1 cellular context compared by ENCODE assay signal in the genomic region with DNA sequence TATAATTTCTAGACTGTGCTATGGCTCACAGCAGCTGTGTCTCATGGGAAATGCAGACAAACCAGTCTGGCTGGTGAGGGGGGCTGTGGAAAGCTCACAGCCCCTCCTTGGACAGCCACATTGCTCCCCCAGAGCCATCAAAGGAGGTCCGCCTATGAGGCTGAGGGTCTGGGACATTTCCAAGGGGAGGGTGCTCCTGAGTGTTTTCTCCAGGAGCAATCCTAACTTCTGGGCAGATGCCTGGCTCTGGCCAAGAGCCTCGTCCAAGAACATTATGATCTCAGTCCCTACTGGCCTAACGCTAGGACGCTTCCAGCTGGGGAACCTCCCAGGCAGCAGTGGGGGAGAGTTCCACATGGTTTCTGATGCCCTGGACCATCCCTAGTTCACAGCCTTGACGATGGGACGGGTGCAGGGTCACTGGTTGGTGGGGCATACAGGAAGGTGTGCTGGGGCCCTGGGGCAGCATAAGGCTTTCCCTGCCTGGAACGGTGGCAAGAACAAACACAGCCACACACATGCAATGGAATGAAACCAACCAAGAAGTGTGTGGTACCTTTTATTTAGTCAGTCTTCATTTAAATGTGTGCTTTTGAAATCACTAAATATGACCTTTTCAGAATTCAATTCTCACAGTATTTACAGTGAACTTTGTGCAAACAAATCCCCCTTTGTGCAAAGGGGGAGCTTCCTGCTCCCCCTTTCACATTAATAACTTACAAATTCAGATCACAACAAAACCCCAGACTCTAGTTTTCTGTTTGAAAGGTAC.
TF ChIP-seq lines count a peak whose summit lies in the region.

No MANE protein-coding gene starts in this region.

TF ChIP-seq in HepG2, 621 proteins besides CTCF, POLR2A, EP300 and RAD21 (continues in another document):
- no peak for TF ChIP-seq SOX13 (IDR thresholded peaks at IDR 0.05)
- TF ChIP-seq SOX13 (CRISPR knock-in tag; conservative IDR thresholded peaks at IDR 0.05 in 1 of 2, IDR thresholded peaks at IDR 0.05 in 1 of 2): peak in 1 of 2 experiments; percentile 77; a peak in 2 of 4 replicates
- 0 out of 2 replicates have a peak, but pooled peaks have one; percentile 19 for TF ChIP-seq FOXP4 (CRISPR knock-in tag; IDR thresholded peaks at IDR 0.05)
- TF ChIP-seq ZFX (CRISPR knock-in tag; IDR thresholded peaks at IDR 0.05; ENCODE audit: low read depth): no peak
- TF ChIP-seq PPARG (CRISPR knock-in tag; conservative IDR thresholded peaks at IDR 0.05): 0 out of 2 replicates have a peak, but pooled peaks have one; percentile 29
- TF ChIP-seq NR2F6 (IDR thresholded peaks at IDR 0.05): 0 out of 2 replicates have a peak, but pooled peaks have one; percentile 42
- TF ChIP-seq NR2F6 (CRISPR knock-in tag; IDR thresholded peaks at IDR 0.05): peak; percentile 60
- no peak for TF ChIP-seq ZNF790 (CRISPR knock-in tag; IDR thresholded peaks at IDR 0.05; ENCODE audit: borderline replicate concordance)
- 0 out of 2 replicates have a peak, but pooled peaks have one; percentile 22 for TF ChIP-seq HOMEZ (CRISPR knock-in tag; IDR thresholded peaks at IDR 0.05; ENCODE audit: low read depth)
- TF ChIP-seq FOXA3 (CRISPR knock-in tag; IDR thresholded peaks at IDR 0.05): peak; percentile 62
- TF ChIP-seq THAP11 (CRISPR knock-in tag; IDR thresholded peaks at IDR 0.05): 0 out of 2 replicates have a peak, but pooled peaks have one; percentile 18
- peak; percentile 37; the same call in 1 of the 2 replicates for TF ChIP-seq GATAD2A (CRISPR knock-in tag; IDR thresholded peaks at IDR 0.05)
- TF ChIP-seq EZH2 (conservative IDR thresholded peaks at IDR 0.05; ENCODE audit: low read depth, low read length): no peak
- TF ChIP-seq, protein P1, sequence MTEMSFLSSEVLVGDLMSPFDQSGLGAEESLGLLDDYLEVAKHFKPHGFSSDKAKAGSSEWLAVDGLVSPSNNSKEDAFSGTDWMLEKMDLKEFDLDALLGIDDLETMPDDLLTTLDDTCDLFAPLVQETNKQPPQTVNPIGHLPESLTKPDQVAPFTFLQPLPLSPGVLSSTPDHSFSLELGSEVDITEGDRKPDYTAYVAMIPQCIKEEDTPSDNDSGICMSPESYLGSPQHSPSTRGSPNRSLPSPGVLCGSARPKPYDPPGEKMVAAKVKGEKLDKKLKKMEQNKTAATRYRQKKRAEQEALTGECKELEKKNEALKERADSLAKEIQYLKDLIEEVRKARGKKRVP (CRISPR knock-in tag; IDR thresholded peaks at IDR 0.05): peak in 1 of 2 experiments; percentile 50; a peak in 2 of 4 replicates
- peak; percentile 34; the same call in 1 of the 2 replicates for TF ChIP-seq NCOA2 (CRISPR knock-in tag; IDR thresholded peaks at IDR 0.05)
- no peak for TF ChIP-seq FOXA1 (IDR thresholded peaks at IDR 0.05)
- peak; percentile 47 for TF ChIP-seq FOXA1 (CRISPR knock-in tag; IDR thresholded peaks at IDR 0.05)
- TF ChIP-seq, protein P2, sequence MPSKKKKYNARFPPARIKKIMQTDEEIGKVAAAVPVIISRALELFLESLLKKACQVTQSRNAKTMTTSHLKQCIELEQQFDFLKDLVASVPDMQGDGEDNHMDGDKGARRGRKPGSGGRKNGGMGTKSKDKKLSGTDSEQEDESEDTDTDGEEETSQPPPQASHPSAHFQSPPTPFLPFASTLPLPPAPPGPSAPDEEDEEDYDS (CRISPR knock-in tag; IDR thresholded peaks at IDR 0.05): peak; percentile 21; the same call in 1 of the 2 replicates
- TF ChIP-seq ZNF879 (CRISPR knock-in tag; IDR thresholded peaks at IDR 0.05): no peak
- TF ChIP-seq ZNF383 (CRISPR knock-in tag; IDR thresholded peaks at IDR 0.05; ENCODE audit: borderline replicate concordance): no peak
- TF ChIP-seq, protein P3, sequence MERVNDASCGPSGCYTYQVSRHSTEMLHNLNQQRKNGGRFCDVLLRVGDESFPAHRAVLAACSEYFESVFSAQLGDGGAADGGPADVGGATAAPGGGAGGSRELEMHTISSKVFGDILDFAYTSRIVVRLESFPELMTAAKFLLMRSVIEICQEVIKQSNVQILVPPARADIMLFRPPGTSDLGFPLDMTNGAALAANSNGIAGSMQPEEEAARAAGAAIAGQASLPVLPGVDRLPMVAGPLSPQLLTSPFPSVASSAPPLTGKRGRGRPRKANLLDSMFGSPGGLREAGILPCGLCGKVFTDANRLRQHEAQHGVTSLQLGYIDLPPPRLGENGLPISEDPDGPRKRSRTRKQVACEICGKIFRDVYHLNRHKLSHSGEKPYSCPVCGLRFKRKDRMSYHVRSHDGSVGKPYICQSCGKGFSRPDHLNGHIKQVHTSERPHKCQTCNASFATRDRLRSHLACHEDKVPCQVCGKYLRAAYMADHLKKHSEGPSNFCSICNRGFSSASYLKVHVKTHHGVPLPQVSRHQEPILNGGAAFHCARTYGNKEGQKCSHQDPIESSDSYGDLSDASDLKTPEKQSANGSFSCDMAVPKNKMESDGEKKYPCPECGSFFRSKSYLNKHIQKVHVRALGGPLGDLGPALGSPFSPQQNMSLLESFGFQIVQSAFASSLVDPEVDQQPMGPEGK (CRISPR knock-in tag; IDR thresholded peaks at IDR 0.05): peak; percentile 25; the same call in 1 of the 2 replicates
- peak; percentile 22; the same call in 1 of the 2 replicates for TF ChIP-seq RXRB (CRISPR knock-in tag; IDR thresholded peaks at IDR 0.05; ENCODE audit: borderline replicate concordance)
- TF ChIP-seq ZNF670 (CRISPR knock-in tag; IDR thresholded peaks at IDR 0.05; ENCODE audit: borderline replicate concordance): no peak
- 0 out of 2 replicates have a peak, but pooled peaks have one; percentile 17 for TF ChIP-seq BCL6 (CRISPR knock-in tag; IDR thresholded peaks at IDR 0.05)
- TF ChIP-seq DPF2 (CRISPR knock-in tag; IDR thresholded peaks at IDR 0.05; ENCODE audit: borderline replicate concordance, low read depth): 0 out of 2 replicates have a peak, but pooled peaks have one; percentile 35
- peak; percentile 57; the same call in 1 of the 2 replicates for TF ChIP-seq SOX5 (CRISPR knock-in tag; IDR thresholded peaks at IDR 0.05; ENCODE audit: borderline replicate concordance)
- TF ChIP-seq ZGPAT (CRISPR knock-in tag; IDR thresholded peaks at IDR 0.05): 0 out of 2 replicates have a peak, but pooled peaks have one; percentile 19
- no peak for TF ChIP-seq ZNF44 (CRISPR knock-in tag; IDR thresholded peaks at IDR 0.05)
- TF ChIP-seq, protein P4, sequence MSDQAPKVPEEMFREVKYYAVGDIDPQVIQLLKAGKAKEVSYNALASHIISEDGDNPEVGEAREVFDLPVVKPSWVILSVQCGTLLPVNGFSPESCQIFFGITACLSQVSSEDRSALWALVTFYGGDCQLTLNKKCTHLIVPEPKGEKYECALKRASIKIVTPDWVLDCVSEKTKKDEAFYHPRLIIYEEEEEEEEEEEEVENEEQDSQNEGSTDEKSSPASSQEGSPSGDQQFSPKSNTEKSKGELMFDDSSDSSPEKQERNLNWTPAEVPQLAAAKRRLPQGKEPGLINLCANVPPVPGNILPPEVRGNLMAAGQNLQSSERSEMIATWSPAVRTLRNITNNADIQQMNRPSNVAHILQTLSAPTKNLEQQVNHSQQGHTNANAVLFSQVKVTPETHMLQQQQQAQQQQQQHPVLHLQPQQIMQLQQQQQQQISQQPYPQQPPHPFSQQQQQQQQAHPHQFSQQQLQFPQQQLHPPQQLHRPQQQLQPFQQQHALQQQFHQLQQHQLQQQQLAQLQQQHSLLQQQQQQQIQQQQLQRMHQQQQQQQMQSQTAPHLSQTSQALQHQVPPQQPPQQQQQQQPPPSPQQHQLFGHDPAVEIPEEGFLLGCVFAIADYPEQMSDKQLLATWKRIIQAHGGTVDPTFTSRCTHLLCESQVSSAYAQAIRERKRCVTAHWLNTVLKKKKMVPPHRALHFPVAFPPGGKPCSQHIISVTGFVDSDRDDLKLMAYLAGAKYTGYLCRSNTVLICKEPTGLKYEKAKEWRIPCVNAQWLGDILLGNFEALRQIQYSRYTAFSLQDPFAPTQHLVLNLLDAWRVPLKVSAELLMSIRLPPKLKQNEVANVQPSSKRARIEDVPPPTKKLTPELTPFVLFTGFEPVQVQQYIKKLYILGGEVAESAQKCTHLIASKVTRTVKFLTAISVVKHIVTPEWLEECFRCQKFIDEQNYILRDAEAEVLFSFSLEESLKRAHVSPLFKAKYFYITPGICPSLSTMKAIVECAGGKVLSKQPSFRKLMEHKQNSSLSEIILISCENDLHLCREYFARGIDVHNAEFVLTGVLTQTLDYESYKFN (CRISPR knock-in tag; conservative IDR thresholded peaks at IDR 0.05): 0 out of 2 replicates have a peak, but pooled peaks have one; percentile 34
- TF ChIP-seq ETV5 (CRISPR knock-in tag; IDR thresholded peaks at IDR 0.05; ENCODE audit: borderline replicate concordance): 0 out of 2 replicates have a peak, but pooled peaks have one; percentile 29
- peak; percentile 49 for TF ChIP-seq ZNF687 (CRISPR knock-in tag; IDR thresholded peaks at IDR 0.05)
- TF ChIP-seq PBX2 (CRISPR knock-in tag; IDR thresholded peaks at IDR 0.05): no peak
- TF ChIP-seq ISL2 (CRISPR knock-in tag; IDR thresholded peaks at IDR 0.05): 0 out of 2 replicates have a peak, but pooled peaks have one; percentile 23
- TF ChIP-seq ZMYM4 (CRISPR knock-in tag; IDR thresholded peaks at IDR 0.05): 0 out of 2 replicates have a peak, but pooled peaks have one; percentile 14
- no peak for TF ChIP-seq ZNF484 (CRISPR knock-in tag; IDR thresholded peaks at IDR 0.05; ENCODE audit: borderline replicate concordance, low read depth)
- no peak for TF ChIP-seq THYN1 (CRISPR knock-in tag; IDR thresholded peaks at IDR 0.05; ENCODE audit: borderline replicate concordance, low read depth)
- peak; percentile 13 for TF ChIP-seq TEAD3 (CRISPR knock-in tag; optimal IDR thresholded peaks at IDR 0.05; ENCODE audit: borderline replicate concordance)
- 0 out of 2 replicates have a peak, but pooled peaks have one; percentile 23 for TF ChIP-seq RCOR2 (CRISPR knock-in tag; IDR thresholded peaks at IDR 0.05)
- TF ChIP-seq EHMT2 (IDR thresholded peaks at IDR 0.05; ENCODE audit: borderline replicate concordance, low read depth, low read length): no peak
